In the genomic region with DNA sequence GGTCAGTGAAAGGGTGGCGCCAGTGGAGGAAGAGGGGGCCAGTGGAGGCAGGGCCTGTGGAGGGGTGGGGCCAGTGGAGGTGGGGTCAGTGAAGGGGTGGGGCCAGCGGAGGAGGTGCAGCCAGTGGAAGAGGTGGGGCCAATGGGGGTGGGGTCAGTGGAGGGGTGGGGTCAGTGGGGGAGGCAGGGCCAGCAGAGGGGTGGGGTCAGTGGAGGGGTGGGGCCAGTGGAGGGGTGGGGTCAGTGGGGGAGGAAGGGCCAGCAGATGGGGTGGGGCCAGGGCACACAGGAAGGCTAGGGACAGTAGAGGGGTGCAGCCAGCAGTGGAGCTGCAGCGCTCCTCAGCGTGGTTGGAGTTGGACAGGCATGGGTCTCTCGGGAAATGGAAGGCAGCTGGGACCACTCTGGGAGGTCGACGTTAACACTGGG, we compare ENCODE assay signal across 1 cellular context.
TF ChIP-seq lines count a peak whose summit lies in the region.

No MANE protein-coding gene starts in this region.

TF ChIP-seq in H1, 55 proteins besides CTCF, POLR2A, EP300 and RAD21:
- TF ChIP-seq POLR2AphosphoS5 (IDR thresholded peaks at IDR 0.05; ENCODE audit: low read depth, low read length) (0 out of 2 replicates have a peak, but pooled peaks have one; percentile 4), TBP (IDR thresholded peaks at IDR 0.05; ENCODE audit: low read depth, low read length) (no peak)
